ENCODE assay signal across 10 cellular contexts in the genomic region with DNA sequence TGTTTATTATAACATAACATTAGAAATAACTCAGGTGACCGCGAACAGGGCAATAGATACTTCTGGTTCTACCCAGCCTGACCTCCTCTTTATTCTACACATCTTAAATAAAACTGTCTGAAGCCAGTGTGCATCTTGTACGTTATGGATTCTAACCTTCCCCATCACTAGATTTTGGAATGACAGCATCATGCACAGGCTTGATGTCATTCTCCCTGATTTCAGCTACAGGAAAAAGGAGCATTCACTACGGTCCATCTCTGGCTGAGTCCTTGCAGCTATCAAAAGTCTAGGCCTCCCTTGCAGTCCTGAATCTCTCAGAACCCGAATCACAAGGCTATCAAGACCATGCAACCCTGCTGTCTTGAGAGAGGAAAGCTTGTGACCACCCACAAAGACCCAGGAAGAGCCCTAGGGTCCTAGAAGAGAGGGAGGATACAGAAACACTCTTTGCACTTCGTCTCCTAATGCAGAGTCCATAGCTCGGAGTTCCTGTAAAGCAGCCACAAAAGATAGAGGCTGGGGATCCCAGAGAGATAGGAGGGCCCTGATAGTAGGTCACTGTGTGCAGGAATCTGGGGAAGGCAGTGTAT. TPM values are rescaled to one million over a fixed set of nuclear protein-coding genes. Genes with fewer than 3 reads are reported as not detected.
DNase-seq lines count a peak whose midpoint lies in the region; ATAC-seq and TF ChIP-seq lines count a peak whose summit lies in the region.
"Had no signal": no experiment of that assay in that cellular context is flagged by ENCODE, and none has a peak within 500 bp of the region (broad histone marks: within the 10 kb centered on the region; RNA-seq: fewer than 3 reads in every experiment).

No MANE protein-coding gene starts in this region.

- peak overlapping the region; percentile 71 for H3K27ac Mint-ChIP-seq in activated T-helper 17 cell treated with anti-CD3 and anti-CD28 coated beads, Interleukin-2, amount 50 U/mL, for 72 hours
- H3K27ac Mint-ChIP-seq in naive thymus-derived CD8-positive, alpha-beta T cell, result peak overlapping the region in 4 of 10 donors; percentile 9 to 85 (median 58)
- no peak overlapping the region for H3K27ac Mint-ChIP-seq in HFFc6

- TF ChIP-seq CTCF in GM12864 (IDR thresholded peaks at IDR 0.05; ENCODE audit: low read depth, low read length, missing control alignments), result no peak
- TF ChIP-seq CTCF in HFFc6 (IDR thresholded peaks at IDR 0.05), result no peak

- H3K4me3 ChIP-seq in BLaER1 (peak overlapping the region; percentile 72), GM12864 (ENCODE audit: low read depth, low read length) (peak overlapping the region; percentile 93)
- H3K4me3 ChIP-seq: neural progenitor cell had no signal

- H3K9ac ChIP-seq in BLaER1, result peak overlapping the region; percentile 83
- H3K9ac ChIP-seq: neural progenitor cell had no signal

- H3K27me3 ChIP-seq in BLaER1, result no peaks in the 10 kb centered on the region
- H3K27me3 ChIP-seq: neural progenitor cell had no signal

- H3K27me3 Mint-ChIP-seq in activated T-helper 17 cell treated with anti-CD3 and anti-CD28 coated beads, Interleukin-2, amount 50 U/mL, for 72 hours, result no peaks in the 10 kb centered on the region
- H3K27me3 Mint-ChIP-seq in naive thymus-derived CD8-positive, alpha-beta T cell, result peaks cover 0 to 11% (median 0%) of the 10 kb centered on the region in 5 donors
- peaks cover 11% of the 10 kb centered on the region for H3K27me3 Mint-ChIP-seq in HFFc6 (ENCODE audit: insufficient read depth)

- H3K4me1 Mint-ChIP-seq in activated T-helper 17 cell treated with anti-CD3 and anti-CD28 coated beads, Interleukin-2, amount 50 U/mL, for 72 hours, result peaks cover 19% of the 10 kb centered on the region
- H3K4me1 Mint-ChIP-seq in naive thymus-derived CD8-positive, alpha-beta T cell, result peaks cover 19 to 64% (median 50%) of the 10 kb centered on the region in 4 donors
- H3K4me1 Mint-ChIP-seq in HFFc6 (ENCODE audit: low read depth), result no peaks in the 10 kb centered on the region
- H3K4me1 Mint-ChIP-seq: neural progenitor cell had no signal

- H3K4me3 Mint-ChIP-seq in activated T-helper 17 cell treated with anti-CD3 and anti-CD28 coated beads, Interleukin-2, amount 50 U/mL, for 72 hours, result peak overlapping the region; percentile 83
- H3K4me3 Mint-ChIP-seq in naive thymus-derived CD8-positive, alpha-beta T cell, result peak overlapping the region; percentile 27 to 95 (median 86)
- no peak overlapping the region for H3K4me3 Mint-ChIP-seq in HFFc6
- H3K4me3 Mint-ChIP-seq: neural progenitor cell had no signal

- POLR2A ChIA-PET in naive thymus-derived CD8-positive, alpha-beta T cell (lab: Charles Lee), result interaction anchor here (0.6 to 1.6 kb wide), 4 partner anchors 22 to 1240 kb away, joined by 3 to 5 read pairs (median 4); no protein-coding TSS in a partner anchor

- peak overlapping the region; percentile 87 for H3K27ac ChIP-seq in BLaER1
- H3K27ac ChIP-seq: neural progenitor cell had no signal

- H4K20me1 ChIP-seq in BLaER1, result peaks cover 47% of the 10 kb centered on the region

- H3K36me3 Mint-ChIP-seq in activated T-helper 17 cell treated with anti-CD3 and anti-CD28 coated beads, Interleukin-2, amount 50 U/mL, for 72 hours (ENCODE audit: low read depth), result peaks cover 15% of the 10 kb centered on the region
- peaks cover 9 to 18% (median 13%) of the 10 kb centered on the region in 3 donors for H3K36me3 Mint-ChIP-seq in naive thymus-derived CD8-positive, alpha-beta T cell
- no peaks in the 10 kb centered on the region for H3K36me3 Mint-ChIP-seq in HFFc6 (ENCODE audit: low read depth)

- peak overlapping the region; percentile 96 for H3K4me2 ChIP-seq in BLaER1
- H3K4me2 ChIP-seq: neural progenitor cell had no signal

- in situ Hi-C loops in KBM-7 (cut with MboI; ENCODE audit: low pct_unique_long_range_greater_than_20kb, low sequenced_read_pairs), result no loop called here

- DNase-seq in GM12864 (ENCODE audit: low read depth), result no peak
- no peak for DNase-seq in naive thymus-derived CD8-positive, alpha-beta T cell
- no peak for DNase-seq in HFFc6
- DNase-seq in KBM-7, result no peak
- DNase-seq: NCI-H524 treated with DMSO at 0.1 percent for 48 hours had no signal

- H3K4me1 ChIP-seq in BLaER1, result peaks cover 68% of the 10 kb centered on the region
- H3K4me1 ChIP-seq: neural progenitor cell had no signal

- no peak for ATAC-seq in activated T-helper 17 cell treated with anti-CD3 and anti-CD28 coated beads, Interleukin-2, amount 50 U/mL, for 72 hours (replicated peaks)
- no peak for ATAC-seq in naive thymus-derived CD8-positive, alpha-beta T cell
- ATAC-seq in GM19328 (IDR thresholded peaks at IDR 0.05; ENCODE audit: unreplicated experiment) (no peak), GM19324 (IDR thresholded peaks at IDR 0.05; ENCODE audit: low FRiP score, unreplicated experiment) (no peak)

- H3K9me3 ChIP-seq in BLaER1, result no peaks in the 10 kb centered on the region; the same call in 1 of the 2 replicates

- H3K36me3 ChIP-seq in BLaER1, result peaks cover 27% of the 10 kb centered on the region
- H3K36me3 ChIP-seq: neural progenitor cell had no signal

- no peaks in the 10 kb centered on the region for H3K9me3 Mint-ChIP-seq in activated T-helper 17 cell treated with anti-CD3 and anti-CD28 coated beads, Interleukin-2, amount 50 U/mL, for 72 hours
- peaks cover 0 to 3% (median 0%) of the 10 kb centered on the region in 9 donors for H3K9me3 Mint-ChIP-seq in naive thymus-derived CD8-positive, alpha-beta T cell
- H3K9me3 Mint-ChIP-seq in HFFc6, result no peaks in the 10 kb centered on the region
- H3K9me3 Mint-ChIP-seq: neural progenitor cell had no signal

RNA-seq across cellular contexts. Expression of gene HLA-DPA1, which starts 0.8 kb away (rescaled TPM):
- 100 to 1,000 TPM in 1 of 2 donors, 10 to 100 TPM in 1; 40.5 to 136 TPM for total RNA-seq in activated T-helper 17 cell treated with anti-CD3 and anti-CD28 coated beads, Interleukin-2, amount 50 U/mL, for 72 hours
- 10 to 100 TPM; 32.6 to 35.9 TPM for total RNA-seq in naive thymus-derived CD8-positive, alpha-beta T cell
- polyA plus RNA-seq in naive thymus-derived CD8-positive, alpha-beta T cell, result 100 to 1,000 TPM in 1 of 3 donors, 10 to 100 TPM in 2; 19.5 to 121 (median 77.1) TPM
- 1 to 10 TPM in 5 of 6 experiments, under 1 TPM in 1; 0.94 to 3.8 (median 1.9) TPM for total RNA-seq in HFFc6 (2021; fragmentation: NEBNext Ultra II Directional; extraction: Animal tissue kit (Norgen Biotek cat#: 25700))

RNA-seq across cellular contexts. Expression of gene HLA-DPB1, which starts 3.2 kb away (rescaled TPM):
- 10 to 100 TPM; 21.4 to 69.1 TPM for total RNA-seq in activated T-helper 17 cell treated with anti-CD3 and anti-CD28 coated beads, Interleukin-2, amount 50 U/mL, for 72 hours
- total RNA-seq in naive thymus-derived CD8-positive, alpha-beta T cell, result 10 to 100 TPM; 42.8 to 44.0 TPM
- 100 to 1,000 TPM in 2 of 3 donors, 10 to 100 TPM in 1; 62.2 to 228 (median 186) TPM for polyA plus RNA-seq in naive thymus-derived CD8-positive, alpha-beta T cell
- total RNA-seq in HFFc6 (2021; fragmentation: NEBNext Ultra II Directional; extraction: Animal tissue kit (Norgen Biotek cat#: 25700)), result 1 to 10 TPM; 1.6 to 4.8 (median 1.9) TPM

Comparison
In these comparisons a context has a peak if more than half of its experiments do, and no peak if none do; other contexts are left out.
1. RNA of gene HLA-DPA1, which starts 0.8 kb away (total RNA-seq): 40.5 to 136 TPM in activated T-helper 17 cell treated with anti-CD3 and anti-CD28 coated beads, Interleukin-2, amount 50 U/mL, for 72 hours and 32.6 to 35.9 TPM in naive thymus-derived CD8-positive, alpha-beta T cell; 0.94 to 3.8 TPM in HFFc6; every median in the first group is over 4 times any median in the second.